8 cellular contexts compared by ENCODE assay signal in the genomic region with DNA sequence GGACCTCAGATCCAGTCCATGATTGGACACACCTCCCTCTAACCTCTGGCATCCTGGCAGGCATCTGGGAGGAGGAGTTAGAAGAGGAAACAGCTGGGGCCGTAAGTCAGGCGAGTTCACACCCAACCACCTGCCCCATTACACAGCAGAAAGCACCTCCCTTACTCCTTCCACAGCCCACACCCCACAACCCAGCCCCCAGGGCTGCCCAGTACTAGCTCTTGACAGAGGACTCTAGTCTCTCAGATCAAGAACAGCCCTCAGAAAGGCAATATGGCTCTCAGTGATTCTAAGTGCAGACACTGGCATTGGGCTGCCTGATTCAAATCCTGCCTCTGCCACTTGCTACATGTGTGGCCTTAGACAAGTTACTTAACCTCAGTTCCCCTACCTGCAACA. TPM values are rescaled to one million over a fixed set of nuclear protein-coding genes. Genes with fewer than 3 reads are reported as not detected.
DNase-seq lines count a peak whose midpoint lies in the region; ATAC-seq and TF ChIP-seq lines count a peak whose summit lies in the region.

No MANE protein-coding gene starts in this region.

- H3K9me3 Mint-ChIP-seq in MCF 10A (ENCODE audit: unreplicated experiment) = no peaks in the 10 kb centered on the region

- intact Hi-C loops in MCF 10A (cut with micrococcal nuclease) (no loop called here), breast epithelium (cut with DNase I; ENCODE audit: low total_unique reads) (no loop called here)

- H3K27ac Mint-ChIP-seq in MCF 10A (ENCODE audit: low read depth, unreplicated experiment) = no peak overlapping the region

- TF ChIP-seq EP300 in upper lobe of left lung (IDR thresholded peaks at IDR 0.05) = no peak

- H3K9me3 ChIP-seq in breast epithelium (no peaks in the 10 kb centered on the region), MM.1S (replicated peaks; ENCODE audit: insufficient read depth, low read length) (no peaks in the 10 kb centered on the region), upper lobe of left lung (no peaks in the 10 kb centered on the region)

- no peaks in the 10 kb centered on the region for H3K36me3 ChIP-seq in breast epithelium
- H3K36me3 ChIP-seq in MM.1S (replicated peaks; ENCODE audit: insufficient read depth, low read length) = no peaks in the 10 kb centered on the region
- H3K36me3 ChIP-seq in upper lobe of left lung = no peaks in the 10 kb centered on the region

- no peak for TF ChIP-seq CTCF in MCF 10A (IDR thresholded peaks at IDR 0.05; ENCODE audit: unreplicated experiment)
- TF ChIP-seq CTCF in breast epithelium (IDR thresholded peaks at IDR 0.05) = no peak
- TF ChIP-seq CTCF in MM.1S (IDR thresholded peaks at IDR 0.05; ENCODE audit: low read length) = no peak
- TF ChIP-seq CTCF in fibroblast of villous mesenchyme (IDR thresholded peaks at IDR 0.05; ENCODE audit: insufficient read depth, low read depth, low read length) = no peak
- no peak for TF ChIP-seq CTCF in upper lobe of left lung (IDR thresholded peaks at IDR 0.05)

- no peak overlapping the region for H3K27ac ChIP-seq in breast epithelium
- peak overlapping the region; percentile 84 for H3K27ac ChIP-seq in MM.1S (ENCODE audit: low read length)
- peak overlapping the region in 2 of 4 donors; percentile 43 to 49 for H3K27ac ChIP-seq in upper lobe of left lung
- H3K27ac ChIP-seq in substantia nigra (ENCODE audit: low read depth, low read length, poor library complexity, severe bottlenecking) = no peak overlapping the region

- no peak overlapping the region for H3K4me3 Mint-ChIP-seq in MCF 10A (ENCODE audit: unreplicated experiment)

- peak overlapping the region; percentile 12 for H3K9ac ChIP-seq in MM.1S (ENCODE audit: low read length)

- no peak for TF ChIP-seq POLR2A in breast epithelium (IDR thresholded peaks at IDR 0.05)
- TF ChIP-seq POLR2A in upper lobe of left lung (IDR thresholded peaks at IDR 0.05) = no peak

- peak overlapping the region; percentile 28 for H3K4me2 ChIP-seq in MM.1S (ENCODE audit: low read depth, low read length)

- DNase-seq in MCF 10A (ENCODE audit: unreplicated experiment) = peak; percentile 35
- no peak for DNase-seq in breast epithelium (ENCODE audit: low spot score in 2 of 2)
- DNase-seq in MM.1S = peak; percentile 75
- peak; percentile 60 for DNase-seq in fibroblast of villous mesenchyme (ENCODE audit: low read depth)
- peak in 1 of 2 donors; percentile 23 for DNase-seq in upper lobe of left lung
- DNase-seq in substantia nigra (lab: John Stamatoyannopoulos, UW) = no peak
- no peak for DNase-seq in NCI-H187 (lab: John Stamatoyannopoulos, UW)
- no peak for DNase-seq in stimulated activated CD4-positive, alpha-beta T cell treated with anti-CD3 and anti-CD28 coated beads, Interleukin-2, amount 100 ng/mL, for 48 hours

- H3K79me2 ChIP-seq in MM.1S (ENCODE audit: low read length) = no peaks in the 10 kb centered on the region

- no peak overlapping the region for H2AFZ ChIP-seq in MM.1S (ENCODE audit: low read length)

- ATAC-seq in upper lobe of left lung (ENCODE audit: low FRiP score in 2 of 2) = peak; percentile 20 to 38

- peaks cover 19% of the 10 kb centered on the region for H3F3A ChIP-seq in MM.1S (ENCODE audit: insufficient read depth, low read length)

- H4K20me1 ChIP-seq in MM.1S (ENCODE audit: insufficient read depth, low read length) = no peaks in the 10 kb centered on the region

- peaks cover 0 to 5% of the 10 kb centered on the region in 2 donors for H3K4me1 ChIP-seq in breast epithelium
- H3K4me1 ChIP-seq in MM.1S (ENCODE audit: low read length) = peaks cover 27% of the 10 kb centered on the region
- peaks cover 6 to 12% (median 7%) of the 10 kb centered on the region in 4 donors for H3K4me1 ChIP-seq in upper lobe of left lung

- CTCF ChIA-PET in MCF 10A (lab: Yijun Ruan, JAX) = interaction anchor here (0.6 to 0.8 kb wide), 4 partner anchors 17 to 352 kb away, joined by 3 read pairs; no protein-coding TSS in a partner anchor

- peaks cover 28% of the 10 kb centered on the region for H3K4me1 Mint-ChIP-seq in MCF 10A (ENCODE audit: insufficient read depth, unreplicated experiment)

- H3K27me3 ChIP-seq in breast epithelium (no peaks in the 10 kb centered on the region), MM.1S (replicated peaks; ENCODE audit: insufficient read depth, low read length) (no peaks in the 10 kb centered on the region), upper lobe of left lung (no peaks in the 10 kb centered on the region)

- 3 to 10% methylated on average over 2 of the region's 2 CpGs for WGBS in upper lobe of left lung, 2 donors

- H3K36me3 Mint-ChIP-seq in MCF 10A (ENCODE audit: insufficient read depth, unreplicated experiment) = no peaks in the 10 kb centered on the region

- no peaks in the 10 kb centered on the region for H3K9me2 ChIP-seq in MM.1S (replicated peaks; ENCODE audit: insufficient read depth, low read length)

- POLR2A ChIA-PET in MCF 10A (lab: Yijun Ruan, JAX) = no interaction called here

- BruUV-seq in MCF 10A (replicated peaks; lab: Mats Ljungman, UMichigan) = no TSS peak

- H3K4me3 ChIP-seq in breast epithelium (no peak overlapping the region), MM.1S (ENCODE audit: low read length) (no peak overlapping the region), fibroblast of villous mesenchyme (ENCODE audit: low read depth, low read length) (no peak overlapping the region), upper lobe of left lung (no peak overlapping the region)

- no peaks in the 10 kb centered on the region for H3K27me3 Mint-ChIP-seq in MCF 10A (ENCODE audit: insufficient read depth, unreplicated experiment)

RNA-seq across cellular contexts. Expression of a gene that starts 34.1 kb away (rescaled TPM):
- total RNA-seq in MCF 10A (2022) (7.5 and 16.4 TPM in 2 replicates), breast epithelium (10 to 100 TPM; 13.6 to 37.8 (median 15.1) TPM), fibroblast of villous mesenchyme (11.0 and 36.7 TPM in 2 replicates), upper lobe of left lung (100 to 1,000 TPM in 1 of 6 donors, 10 to 100 TPM in 4, 1 to 10 TPM in 1; 5.8 to 107 (median 22.0) TPM)

Comparison
In these comparisons a context has a peak if more than half of its experiments do, and no peak if none do; other contexts are left out.
1. DNase-seq: peak in MCF 10A (single experiment), MM.1S (single experiment) and fibroblast of villous mesenchyme (single experiment); none in breast epithelium (0 of 2), substantia nigra (0 of 49), NCI-H187 (0 of 2) and stimulated activated CD4-positive, alpha-beta T cell treated with anti-CD3 and anti-CD28 coated beads, Interleukin-2, amount 100 ng/mL, for 48 hours (0 of 2).